Comparison of ENCODE assay signal across 8 cellular contexts in the genomic region with DNA sequence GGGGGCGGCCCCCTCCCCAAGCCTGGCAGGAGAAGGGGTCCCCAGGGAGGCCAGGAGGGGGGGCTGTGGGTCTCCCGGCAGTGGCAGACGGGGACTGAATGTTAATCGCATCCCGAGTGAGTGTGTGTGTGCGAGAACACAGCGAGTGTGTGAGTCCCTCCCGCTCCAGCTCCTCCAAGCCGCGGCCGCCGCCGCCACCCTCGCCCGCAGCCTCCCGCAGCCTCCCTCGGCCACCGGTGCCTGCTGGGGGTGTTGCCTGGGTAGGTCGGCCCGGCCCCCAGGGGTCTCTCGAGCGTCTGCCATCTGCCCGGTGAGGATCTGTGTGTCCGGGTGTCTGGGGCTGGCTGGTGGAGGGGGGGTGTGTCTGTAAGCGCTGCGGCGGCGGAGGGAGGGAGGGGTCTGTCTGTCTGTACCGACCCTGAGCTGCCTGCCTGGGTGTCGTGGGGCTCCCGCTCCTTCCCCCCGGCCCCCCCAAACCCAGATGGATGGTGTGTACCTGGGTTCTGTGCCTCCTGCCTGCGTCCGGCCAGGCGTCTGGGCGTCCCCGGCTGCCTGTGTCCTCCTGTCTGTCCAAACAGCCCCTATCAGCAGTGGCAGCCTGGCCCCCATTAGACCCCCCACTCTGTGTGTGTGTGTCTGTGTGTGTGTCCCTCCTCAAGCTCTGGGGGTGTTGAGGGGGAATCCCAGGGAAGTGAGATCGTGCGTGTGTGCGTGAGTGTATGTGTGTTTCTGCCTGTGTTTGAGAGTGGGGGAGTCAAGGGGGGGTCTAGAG. TPM values are rescaled to one million over a fixed set of nuclear protein-coding genes. Genes with fewer than 3 reads are reported as not detected.
A peak's percentile ranks its signal among the peaks of the same experiment; 100 is the strongest.
DNase-seq lines count a peak whose midpoint lies in the region; ATAC-seq and TF ChIP-seq lines count a peak whose summit lies in the region.

A gene (plus strand): TSS at position 110 of the 772 bp plus-strand sequence. CDS start 4,725 bp downstream, outside the sequence.

- no peak within 1 kb of the TSS for H3K4me3 ChIP-seq in OCI-LY7 (ENCODE audit: low read depth, low read length, poor library complexity, severe bottlenecking)

- no peaks in the 10 kb centered on the region for H3K9me3 ChIP-seq in OCI-LY7 (ENCODE audit: low read length)

- peaks cover 15% of the 10 kb centered on the region; the same call in 1 of the 2 replicates for H3K79me2 ChIP-seq in OCI-LY7 (ENCODE audit: insufficient read depth, low read depth, low read length)

- H3K4me1 ChIP-seq in OCI-LY7 (ENCODE audit: insufficient read depth, low read length, poor library complexity, severe bottlenecking) = peaks cover 22% of the 10 kb centered on the region

- POLR2A ChIA-PET in OCI-LY7 (lab: Charles Lee) = no interaction called here

- H2AFZ ChIP-seq in OCI-LY7 (ENCODE audit: low read length) = no peak within 1 kb of the TSS

- no peaks in the 10 kb centered on the region for H3K9me2 ChIP-seq in OCI-LY7 (ENCODE audit: insufficient read depth, low read length)

- no peak for ATAC-seq in HG02571 (IDR thresholded peaks at IDR 0.05; ENCODE audit: unreplicated experiment)

- CTCF ChIA-PET in OCI-LY7 (lab: Charles Lee; ENCODE audit: unreplicated experiment) = no interaction called here

- no TSS peak for BruUV-seq in OCI-LY7 (replicated peaks; lab: Mats Ljungman, UMichigan)

- TF ChIP-seq CTCF in OCI-LY7 (conservative IDR thresholded peaks at IDR 0.05; ENCODE audit: low read length) = 0 out of 2 replicates have a peak, but pooled peaks have one; percentile 19

- no peaks in the 10 kb centered on the region for H4K20me1 ChIP-seq in OCI-LY7 (ENCODE audit: insufficient read depth, low read length)

- no peak within 1 kb of the TSS for H3K27ac ChIP-seq in OCI-LY7 (ENCODE audit: low read depth, low read length, poor library complexity, severe bottlenecking)

- peak within 1 kb of the TSS; percentile 19; the same call in 1 of the 2 replicates for H3K4me2 ChIP-seq in OCI-LY7 (ENCODE audit: low read length)

- peak; percentile 65 to 85 for DNase-seq in NCI-H524 (lab: John Stamatoyannopoulos, UW)
- no peak for DNase-seq in NCI-H524 treated with DMSO at 0.1 percent for 48 hours (lab: John Stamatoyannopoulos, UW)
- DNase-seq in OCI-LY7 (ENCODE audit: low spot score) = peak; percentile 18
- peak; percentile 78 for DNase-seq in ecto neural progenitor cell (ENCODE audit: low spot score)
- DNase-seq in retina = peak; percentile 85
- DNase-seq in EL = no peak
- no peak for DNase-seq in mesenteric fat pad (ENCODE audit: low spot score)

- intact Hi-C loops in OCI-LY7 (cut with micrococcal nuclease; ENCODE audit: unreplicated experiment) = loop anchor here (5.0 kb wide), 1 partner anchor 54 kb away; a partner anchor contains a TSS

- peaks cover 7% of the 10 kb centered on the region; the same call in 1 of the 2 replicates for H3K36me3 ChIP-seq in OCI-LY7 (ENCODE audit: insufficient read depth, low read length)

RNA-seq across cellular contexts. Expression of the gene that starts here (rescaled TPM):
- total RNA-seq in OCI-LY7 (2014; rRNA removed; shearing (Covaris generic)) = not detected in 2 replicates
- 0.06 and 0.11 TPM in 2 replicates for total RNA-seq in OCI-LY7 (2022)
- 0.48 TPM for total RNA-seq in mesenteric fat pad

Comparison
In these comparisons a context has a peak if more than half of its experiments do, and no peak if none do; other contexts are left out.
1. DNase-seq: peak in NCI-H524 (2 of 2), ecto neural progenitor cell (single experiment) and retina (single experiment); none in NCI-H524 treated with DMSO at 0.1 percent for 48 hours (single experiment), EL (single experiment) and mesenteric fat pad (single experiment).
2. Peak in DNase-seq and H3K4me2 ChIP-seq in OCI-LY7; RNA of the gene not detected or under 1 TPM.